In genomic region chr1:156608036-156608674, GRCh38 we compare ENCODE assay signal across 8 cellular contexts. TPM values are rescaled to one million over a fixed set of nuclear protein-coding genes. Genes with fewer than 3 reads are reported as not detected.
DNase-seq lines count a peak whose midpoint lies in the region; ATAC-seq and TF ChIP-seq lines count a peak whose summit lies in the region.

No MANE protein-coding gene starts in this region.

- H3K27ac ChIP-seq in thyroid gland: no peak overlapping the region

- peak in 5 of 6 experiments; percentile 34 to 89 (median 82) for TF ChIP-seq CTCF in thyroid gland (IDR thresholded peaks at IDR 0.05)

- H3K4me1 Mint-ChIP-seq in memory B cell: peaks cover 12% of the 10 kb centered on the region

- H3K4me3 ChIP-seq in thyroid gland (replicated peaks in 1 of 3): no peak overlapping the region

- DNase-seq in NCI-H1436 (lab: John Stamatoyannopoulos, UW) (peak; percentile 50), NCI-H1436 treated with DMSO at 0.1 percent for 48 hours (lab: John Stamatoyannopoulos, UW) (no peak), NCI-H748 (lab: John Stamatoyannopoulos, UW; ENCODE audit: unreplicated experiment) (peak; percentile 82), memory B cell (ENCODE audit: low spot score in 2 of 2) (peak; percentile 62 to 77), thyroid gland (peak; percentile 51 to 57)
- peak; percentile 58 for DNase-seq in activated CD4-positive, alpha-beta T cell treated with anti-CD3 and anti-CD28 coated beads, Interleukin-2, amount 50 U/mL, for 1 hour
- peak; percentile 27 for DNase-seq in effector CD8-positive, alpha-beta T cell (lab: John Stamatoyannopoulos, UW)

- ATAC-seq in HG03442 (IDR thresholded peaks at IDR 0.05; ENCODE audit: unreplicated experiment) (peak; percentile 64), memory B cell (ENCODE audit: low read depth) (peak; percentile 79)

- TF ChIP-seq POLR2A in thyroid gland (IDR thresholded peaks at IDR 0.05): no peak

- peak overlapping the region; percentile 35 for H3K27ac Mint-ChIP-seq in memory B cell

- no peaks in the 10 kb centered on the region for H3K27me3 ChIP-seq in thyroid gland

- no peaks in the 10 kb centered on the region for H3K36me3 ChIP-seq in thyroid gland

- peaks cover 6% of the 10 kb centered on the region for H3K27me3 Mint-ChIP-seq in memory B cell

- no peak overlapping the region for H3K4me3 Mint-ChIP-seq in memory B cell

- WGBS in thyroid gland, 2 donors: 20 to 28% methylated on average over 7 of the region's 7 CpGs

- no peaks in the 10 kb centered on the region for H3K9me3 ChIP-seq in thyroid gland

- intact Hi-C loops in thyroid gland (cut with DNase I): loop anchor here (2.0 to 5.0 kb wide), 2 partner anchors 155 to 221 kb away; no protein-coding TSS in a partner anchor

- H3K9me3 Mint-ChIP-seq in memory B cell: no peaks in the 10 kb centered on the region

- H3K4me1 ChIP-seq in thyroid gland: no peaks in the 10 kb centered on the region

- no peaks in the 10 kb centered on the region for H3K36me3 Mint-ChIP-seq in memory B cell

RNA-seq across cellular contexts. Expression of gene GPATCH4, which starts 6.9 kb away (rescaled TPM):
- 10 to 100 TPM; 14.1 to 49.2 (median 24.5) TPM for total RNA-seq in thyroid gland

RNA-seq across cellular contexts. Expression of gene HAPLN2, which starts 11.1 kb away (rescaled TPM):
- under 1 TPM in 1 of 4 donors, not detected in 3; 0.79 TPM for total RNA-seq in thyroid gland

RNA-seq across cellular contexts. Expression of gene NAXE, which starts 16.6 kb away (rescaled TPM):
- total RNA-seq in thyroid gland: 100 to 1,000 TPM in 3 of 4 donors, 10 to 100 TPM in 1; 69.1 to 176 (median 117) TPM

RNA-seq across cellular contexts. Expression of gene TTC24, which starts 28.6 kb away (rescaled TPM):
- under 1 TPM in 2 of 4 donors, not detected in 2; 0.27 to 0.67 TPM for total RNA-seq in thyroid gland

RNA-seq across cellular contexts. Expression of gene BCAN, which starts 33.8 kb away (rescaled TPM):
- total RNA-seq in thyroid gland: 1 to 10 TPM in 1 of 4 donors, under 1 TPM in 1, not detected in 2; 0.54 to 1.1 TPM
